In genomic region chr6:92507552-92507951, GRCh38 we compare ENCODE assay signal across 25 cellular contexts.
A peak's percentile ranks its signal among the peaks of the same experiment; 100 is the strongest.
DNase-seq lines count a peak whose midpoint lies in the region; ATAC-seq, FAIRE-seq and TF ChIP-seq lines count a peak whose summit lies in the region.
"Had no signal": no experiment of that assay in that cellular context is flagged by ENCODE, and none has a peak within 500 bp of the region (broad histone marks: within the 10 kb centered on the region; RNA-seq: fewer than 3 reads in every experiment).

No MANE protein-coding gene starts in this region.

- ATAC-seq in HepG2 = no peak
- no peak for ATAC-seq in right lobe of liver
- peak; percentile 44 for ATAC-seq in sciatic nerve
- ATAC-seq: GM23338 had no signal

- in situ Hi-C loops in HepG2 (cut with HindIII; ENCODE audit: extremely low pct_ligation_motif_present, low pct_unique_long_range_greater_than_20kb) = no loop called here
- in situ Hi-C loops in SK-MEL-5 (cut with HindIII; ENCODE audit: low pct_unique_long_range_greater_than_20kb, low sequenced_read_pairs) = no loop called here

- DNase-seq in HepG2 (ENCODE audit: low spot score) = no peak
- DNase-seq in right lobe of liver = no peak
- DNase-seq in SK-MEL-5 (ENCODE audit: low read depth, low spot score) = peak; percentile 9
- peak; percentile 7 for DNase-seq in astrocyte of the hippocampus (ENCODE audit: low read depth, low spot score)
- no peak for DNase-seq in sciatic nerve (ENCODE audit: low spot score)
- no peak for DNase-seq in GM03348 (ENCODE audit: low spot score)
- DNase-seq in NCI-H1436 treated with DMSO at 0.1 percent for 48 hours (lab: John Stamatoyannopoulos, UW) = no peak
- DNase-seq in NCI-H510A treated with DMSO at 0.1 percent for 48 hours (lab: John Stamatoyannopoulos, UW) = no peak
- DNase-seq: ACHN; AML-193; BE2C; CD4-positive, alpha-beta T cell; CD8-positive, alpha-beta memory T cell; DMS 273 treated with DMSO at 0.1 percent for 48 hours; DMS79; GF-D8; HFFc6 had no signal

- H3K27ac ChIP-seq in HepG2 (ENCODE audit: extremely low read length, insufficient read depth, low read length) (no peak overlapping the region), right lobe of liver (no peak overlapping the region)
- H3K27ac ChIP-seq: 22Rv1; BLaER1 treated with 17β-estradiol and CSF1 and Interleukin-3, amounts not matched to agents 10 nM and 100 nM had no signal

- H3K4me3 ChIP-seq in HepG2 (replicated peaks in 1 of 3; ENCODE audit: insufficient read depth in 1 of 3, low read depth in 2 of 3, low read length in 3 of 3) (no peak overlapping the region), right lobe of liver (no peak overlapping the region)
- H3K4me3 ChIP-seq: BLaER1 treated with 17β-estradiol and CSF1 and Interleukin-3, amounts not matched to agents 10 nM and 100 nM; GM23338; HAP-1 had no signal

- WGBS in HepG2 (ENCODE audit: low lambda C conversion rate) = 38% methylated on average over 1 of the region's 3 CpGs
- 71% methylated on average over 3 of the region's 3 CpGs for WGBS in right lobe of liver (ENCODE audit: insufficient coverage, low coverage, low lambda C conversion rate, missing lambda C conversion rate)

- intact Hi-C loops in HepG2 (cut with micrococcal nuclease; ENCODE audit: unreplicated experiment) = no loop called here
- intact Hi-C loops in right lobe of liver (cut with DNase I) = no loop called here
- intact Hi-C loops in sciatic nerve (cut with DNase I) = loop anchor here (5.0 kb wide), 1 partner anchor 725 kb away; no protein-coding TSS in a partner anchor

- CTCF ChIA-PET in HepG2 (lab: Yijun Ruan, JAX; ENCODE audit: low intra/inter-chr PET ratio, low total read pairs) = no interaction called here

- no peaks in the 10 kb centered on the region for H3K4me1 ChIP-seq in HepG2 (ENCODE audit: insufficient read depth, low read length)
- no peaks in the 10 kb centered on the region for H3K4me1 ChIP-seq in right lobe of liver
- H3K4me1 ChIP-seq: BE2C, HAP-1 had no signal

- H3K27me3 ChIP-seq in HepG2 (ENCODE audit: control insufficient read depth in 1 of 2, insufficient read depth in 2 of 2, low read length in 2 of 2) (no peaks in the 10 kb centered on the region; a peak in 1 of 5 replicates), right lobe of liver (no peaks in the 10 kb centered on the region)
- H3K27me3 ChIP-seq: BE2C; BLaER1 treated with 17β-estradiol and CSF1 and Interleukin-3, amounts not matched to agents 10 nM and 100 nM had no signal

- no peak for TF ChIP-seq EP300 in HepG2 (IDR thresholded peaks at IDR 0.05; ENCODE audit: low read depth in 2 of 2, low read length in 2 of 2)
- no peak for TF ChIP-seq EP300 in HepG2 (CRISPR knock-in tag; IDR thresholded peaks at IDR 0.05; ENCODE audit: borderline replicate concordance)

- no peak overlapping the region for H3K4me2 ChIP-seq in HepG2 (ENCODE audit: low read depth, low read length)
- H3K4me2 ChIP-seq: GM23338 had no signal

- no peak for FAIRE-seq in HepG2 (lab: Jason Lieb, UNC)
- FAIRE-seq: A204.1, D721Med, GM19239, H54 had no signal

- POLR2A ChIA-PET in HepG2 (lab: Yijun Ruan, JAX) = no interaction called here

- H4K20me1 ChIP-seq in HepG2 (ENCODE audit: insufficient read depth, low read length) = no peaks in the 10 kb centered on the region
- H4K20me1 ChIP-seq: BLaER1 treated with 17β-estradiol and CSF1 and Interleukin-3, amounts not matched to agents 10 nM and 100 nM had no signal

- H3K79me2 ChIP-seq in HepG2 (ENCODE audit: insufficient read depth, low read length) = no peaks in the 10 kb centered on the region

- TF ChIP-seq RAD21 in HepG2 (CRISPR knock-in tag; IDR thresholded peaks at IDR 0.05) = no peak

- peaks cover 51% of the 10 kb centered on the region for H3K9me3 ChIP-seq in HepG2 (ENCODE audit: low read length)
- no peaks in the 10 kb centered on the region for H3K9me3 ChIP-seq in right lobe of liver
- H3K9me3 ChIP-seq: BE2C, HAP-1 had no signal

- H3K36me3 ChIP-seq in HepG2 (replicated peaks in 1 of 2; ENCODE audit: control insufficient read depth in 1 of 2, insufficient read depth in 2 of 2, low read length in 2 of 2) = no peaks in the 10 kb centered on the region
- H3K36me3 ChIP-seq in right lobe of liver = no peaks in the 10 kb centered on the region
- H3K36me3 ChIP-seq: BE2C, HAP-1 had no signal

- no TSS peak for BruUV-seq in HepG2 (replicated peaks; lab: Mats Ljungman, UMichigan)

- no peak overlapping the region for H2AFZ ChIP-seq in HepG2 (ENCODE audit: low read length)
- H2AFZ ChIP-seq: GM23338 had no signal

- TF ChIP-seq CTCF in HepG2 (CRISPR knock-in tag; IDR thresholded peaks at IDR 0.05) (no peak), right lobe of liver (IDR thresholded peaks at IDR 0.05) (no peak)

- H3K9ac ChIP-seq in HepG2 (ENCODE audit: insufficient read depth, low read depth, low read length) = no peak overlapping the region
- H3K9ac ChIP-seq: BLaER1 treated with 17β-estradiol and CSF1 and Interleukin-3, amounts not matched to agents 10 nM and 100 nM had no signal

- TF ChIP-seq POLR2A in HepG2 (IDR thresholded peaks at IDR 0.05; ENCODE audit: insufficient read depth in 1 of 2, low read depth in 2 of 2, low read length in 2 of 2) (no peak), right lobe of liver (IDR thresholded peaks at IDR 0.05) (no peak)

TF ChIP-seq in HepG2, 621 proteins besides CTCF, POLR2A, EP300 and RAD21:
- TF ChIP-seq CEBPB (IDR thresholded peaks at IDR 0.05; ENCODE audit: borderline replicate concordance, low read depth, low read length) (peak; percentile 17; the same call in 1 of the 2 replicates), HOXA5 (CRISPR knock-in tag; IDR thresholded peaks at IDR 0.05) (no peak)

Comparison
In these comparisons a context has a peak if more than half of its experiments do, and no peak if none do; other contexts are left out.
1. DNase-seq: peak in SK-MEL-5 (single experiment) and astrocyte of the hippocampus (single experiment); none in HepG2 (single experiment), right lobe of liver (0 of 3), sciatic nerve (single experiment), GM03348 (single experiment), NCI-H1436 treated with DMSO at 0.1 percent for 48 hours (single experiment) and NCI-H510A treated with DMSO at 0.1 percent for 48 hours (single experiment).